ENCODE assay signal across 31 cellular contexts in genomic region chr18:62461591-62461990, GRCh38.
"Had no signal": no experiment of that assay in that cellular context is flagged by ENCODE, and none has a peak within 500 bp of the region (broad histone marks: within the 10 kb centered on the region; RNA-seq: fewer than 3 reads in every experiment).

No MANE protein-coding gene starts in this region.

- DNase-seq: activated B cell treated with CpG ODN at 0.5 μM for 24 hours; activated CD4-positive, alpha-beta memory T cell treated with anti-CD3 and anti-CD28 coated beads, Interleukin-2, amount 10 ng/mL, durations not matched to agents 7 days and 5 days; activated CD4-positive, alpha-beta T cell treated with anti-CD3 and anti-CD28 coated beads, Interleukin-2, amount 10 ng/mL, durations not matched to agents 7 days and 5 days; activated CD4-positive, alpha-beta T cell treated with anti-CD3 and anti-CD28 coated beads, Interleukin-2, amount 50 U/mL, for 4 hours; activated CD8-positive, alpha-beta memory T cell treated with anti-CD3 and anti-CD28 coated beads, Interleukin-2, amount 50 U/mL, for 48 hours; activated gamma-delta T cell; activated naive CD4-positive, alpha-beta T cell; activated naive CD4-positive, alpha-beta T cell treated with anti-CD3 and anti-CD28 coated beads, Interleukin-2, amount 10 ng/mL, durations not matched to agents 7 days and 5 days; activated naive CD8-positive, alpha-beta T cell treated with anti-CD3 and anti-CD28 coated beads, Interleukin-2, amount 10 ng/mL, durations not matched to agents 7 days and 5 days; activated T-cell treated with anti-CD3 and anti-CD28 coated beads for 4 hours; activated T-cell treated with anti-CD3 and anti-CD28 coated beads, Interleukin-2, amount 50 U/mL, for 24 hours; activated T-cell treated with anti-CD3 and anti-CD28 coated beads, Interleukin-2, amount 50 U/mL, for 72 hours; central memory CD4-positive, alpha-beta T cell; cerebellar nuclear complex; colonic mucosa; effector CD8-positive, alpha-beta T cell; esophagus squamous epithelium; head of caudate nucleus; T1000; WERI-Rb-1 had no signal

- H3K4me3 ChIP-seq: ascending aorta, breast epithelium, cardiac muscle cell, colonic mucosa, esophagus squamous epithelium had no signal

- H3K9me3 Mint-ChIP-seq: activated CD4-positive, alpha-beta memory T cell treated with anti-CD3 and anti-CD28 coated beads, Interleukin-2, amount 10 ng/mL, durations not matched to agents 7 days and 5 days; activated T-cell treated with anti-CD3 and anti-CD28 coated beads, Interleukin-2, amount 50 U/mL, for 24 hours; T-helper 1 cell treated with Interleukin-12 subunit alpha and Interleukin-12 subunit beta and Interleukin-4 antibody, amounts not matched to agents 30 μg/mL and 1 μg/mL, for 36 hours had no signal

- H3K27ac ChIP-seq: ascending aorta, breast epithelium, cardiac muscle cell, colonic mucosa, epithelial cell of prostate, esophagus squamous epithelium, WERI-Rb-1 had no signal

- H3K4me3 Mint-ChIP-seq: activated B cell treated with CpG ODN at 0.5 μM for 24 hours; activated CD4-positive, alpha-beta memory T cell treated with anti-CD3 and anti-CD28 coated beads, Interleukin-2, amount 10 ng/mL, durations not matched to agents 7 days and 5 days; activated CD4-positive, alpha-beta T cell treated with anti-CD3 and anti-CD28 coated beads, Interleukin-2, amount 10 ng/mL, durations not matched to agents 7 days and 5 days; activated naive CD4-positive, alpha-beta T cell treated with anti-CD3 and anti-CD28 coated beads, Interleukin-2, amount 10 ng/mL, durations not matched to agents 7 days and 5 days; activated naive CD8-positive, alpha-beta T cell treated with anti-CD3 and anti-CD28 coated beads, Interleukin-2, amount 10 ng/mL, durations not matched to agents 7 days and 5 days; activated T-cell treated with anti-CD3 and anti-CD28 coated beads, Interleukin-2, amount 50 U/mL, for 24 hours; activated T-cell treated with anti-CD3 and anti-CD28 coated beads, Interleukin-2, amount 50 U/mL, for 72 hours; brain; T-helper 1 cell treated with Interleukin-12 subunit alpha and Interleukin-12 subunit beta and Interleukin-4 antibody, amounts not matched to agents 30 μg/mL and 1 μg/mL, for 36 hours; T-helper 2 cell treated with Interferon-gamma antibody and Interleukin-4, amounts not matched to agents 5 μg/mL and 100 μg/mL, for 36 hours had no signal

- ATAC-seq: activated CD4-positive, CD25-positive, alpha-beta regulatory T cell treated with anti-CD3 and anti-CD28 coated beads, Interleukin-2, amount 50 U/mL, for 24 hours; activated naive CD4-positive, alpha-beta T cell treated with anti-CD3 and anti-CD28 coated beads, Interleukin-2, amount 50 U/mL, for 72 hours; activated T-cell treated with anti-CD3 and anti-CD28 coated beads, Interleukin-2, amount 50 U/mL, for 72 hours had no signal

- H3K27me3 Mint-ChIP-seq: activated B cell treated with CpG ODN at 0.5 μM for 24 hours, brain had no signal

- H3K27me3 ChIP-seq: ascending aorta, breast epithelium, cardiac muscle cell, colonic mucosa had no signal

- FAIRE-seq: endometrium, endothelial cell of umbilical vein had no signal

- H3K36me3 ChIP-seq: ascending aorta, breast epithelium, cardiac muscle cell, colonic mucosa, esophagus squamous epithelium, WERI-Rb-1 had no signal

- H3K9me3 ChIP-seq: ascending aorta, breast epithelium, colonic mucosa, esophagus squamous epithelium had no signal

- H3K4me1 ChIP-seq: ascending aorta, breast epithelium, colonic mucosa, esophagus squamous epithelium had no signal

- H3K27ac Mint-ChIP-seq: activated B cell treated with CpG ODN at 0.5 μM for 24 hours; activated CD4-positive, alpha-beta memory T cell treated with anti-CD3 and anti-CD28 coated beads, Interleukin-2, amount 10 ng/mL, durations not matched to agents 7 days and 5 days; activated CD4-positive, alpha-beta T cell treated with anti-CD3 and anti-CD28 coated beads, Interleukin-2, amount 10 ng/mL, durations not matched to agents 7 days and 5 days; activated naive CD4-positive, alpha-beta T cell treated with anti-CD3 and anti-CD28 coated beads, Interleukin-2, amount 10 ng/mL, durations not matched to agents 7 days and 5 days; activated naive CD4-positive, alpha-beta T cell treated with anti-CD3 and anti-CD28 coated beads, Interleukin-2, amount 50 U/mL, for 72 hours; activated naive CD8-positive, alpha-beta T cell treated with anti-CD3 and anti-CD28 coated beads, Interleukin-2, amount 10 ng/mL, durations not matched to agents 7 days and 5 days; activated T-cell treated with anti-CD3 and anti-CD28 coated beads, Interleukin-2, amount 50 U/mL, for 24 hours; activated T-cell treated with anti-CD3 and anti-CD28 coated beads, Interleukin-2, amount 50 U/mL, for 72 hours; brain; T-helper 1 cell treated with Interleukin-12 subunit alpha and Interleukin-12 subunit beta and Interleukin-4 antibody, amounts not matched to agents 30 μg/mL and 1 μg/mL, for 36 hours; T-helper 2 cell treated with Interferon-gamma antibody and Interleukin-4, amounts not matched to agents 5 μg/mL and 100 μg/mL, for 36 hours had no signal

- H3K4me1 Mint-ChIP-seq: activated B cell treated with CpG ODN at 0.5 μM for 24 hours; activated CD4-positive, alpha-beta memory T cell treated with anti-CD3 and anti-CD28 coated beads, Interleukin-2, amount 10 ng/mL, durations not matched to agents 7 days and 5 days; activated CD4-positive, alpha-beta T cell treated with anti-CD3 and anti-CD28 coated beads, Interleukin-2, amount 10 ng/mL, durations not matched to agents 7 days and 5 days; activated naive CD4-positive, alpha-beta T cell treated with anti-CD3 and anti-CD28 coated beads, Interleukin-2, amount 10 ng/mL, durations not matched to agents 7 days and 5 days; activated naive CD8-positive, alpha-beta T cell treated with anti-CD3 and anti-CD28 coated beads, Interleukin-2, amount 10 ng/mL, durations not matched to agents 7 days and 5 days had no signal

- H3K36me3 Mint-ChIP-seq: activated naive CD4-positive, alpha-beta T cell treated with anti-CD3 and anti-CD28 coated beads, Interleukin-2, amount 10 ng/mL, durations not matched to agents 7 days and 5 days; activated naive CD4-positive, alpha-beta T cell treated with anti-CD3 and anti-CD28 coated beads, Interleukin-2, amount 50 U/mL, for 72 hours; activated naive CD8-positive, alpha-beta T cell treated with anti-CD3 and anti-CD28 coated beads, Interleukin-2, amount 10 ng/mL, durations not matched to agents 7 days and 5 days; brain had no signal
